In genomic region chr20:32977281-32978008, GRCh38 we compare ENCODE assay signal across 27 cellular contexts. TPM values are rescaled to one million over a fixed set of nuclear protein-coding genes. Genes with fewer than 3 reads are reported as not detected.
DNase-seq lines count a peak whose midpoint lies in the region; ATAC-seq, FAIRE-seq and TF ChIP-seq lines count a peak whose summit lies in the region.
"Had no signal": no experiment of that assay in that cellular context is flagged by ENCODE, and none has a peak within 500 bp of the region (broad histone marks: within the 10 kb centered on the region; RNA-seq: fewer than 3 reads in every experiment).

No MANE protein-coding gene starts in this region.

- ATAC-seq in GM21447 (IDR thresholded peaks at IDR 0.05; ENCODE audit: unreplicated experiment), result no peak
- ATAC-seq: activated naive CD4-positive, alpha-beta T cell treated with anti-CD3 and anti-CD28 coated beads, Interleukin-2, amount 50 U/mL, for 72 hours; K562 had no signal

- no peak overlapping the region for H3K4me3 Mint-ChIP-seq in activated naive CD4-positive, alpha-beta T cell treated with anti-CD3 and anti-CD28 coated beads for 36 hours
- no peak overlapping the region for H3K4me3 Mint-ChIP-seq in activated naive CD4-positive, alpha-beta T cell treated with anti-CD3 and anti-CD28 coated beads, Interleukin-2, amount 10 ng/mL, durations not matched to agents 7 days and 5 days
- H3K4me3 Mint-ChIP-seq in endothelial cell (ENCODE audit: unreplicated experiment), result no peak overlapping the region
- H3K4me3 Mint-ChIP-seq: activated CD4-positive, alpha-beta T cell treated with anti-CD3 and anti-CD28 coated beads, Interleukin-2, amount 10 ng/mL, durations not matched to agents 24 days and 14 days; central memory CD8-positive, alpha-beta T cell had no signal

- WGBS in thymus, result 97% methylated on average over 13 of the region's 13 CpGs

- TF ChIP-seq CTCF in kidney (IDR thresholded peaks at IDR 0.05; ENCODE audit: borderline replicate concordance, extremely low read depth, insufficient read depth) (no peak), endothelial cell (IDR thresholded peaks at IDR 0.05; ENCODE audit: unreplicated experiment) (no peak)

- H3K4me1 ChIP-seq in NT2/D1 (ENCODE audit: insufficient read depth, insufficient read length) (peaks cover 14% of the 10 kb centered on the region), kidney (ENCODE audit: control insufficient read depth in 1 of 2, insufficient read depth in 1 of 2, low read depth in 1 of 2, low read length in 2 of 2) (no peaks in the 10 kb centered on the region), thymus (ENCODE audit: control insufficient read depth, insufficient read depth, low read length) (peaks cover 20% of the 10 kb centered on the region)
- H3K4me1 ChIP-seq: ascending aorta, transverse colon had no signal

- CTCF ChIA-PET in activated naive CD4-positive, alpha-beta T cell treated with anti-CD3 and anti-CD28 coated beads for 36 hours (lab: Charles Lee), result interaction anchor here (0.6 to 2.3 kb wide), 3 partner anchors 15 to 32 kb away, joined by 3 to 8 read pairs (median 6); no protein-coding TSS in a partner anchor
- CTCF ChIA-PET in activated naive CD4-positive, alpha-beta T cell treated with anti-CD3 and anti-CD28 coated beads, Interleukin-2, amount 10 ng/mL, durations not matched to agents 7 days and 5 days (lab: Charles Lee), result interaction anchor here (1.3 kb wide), 1 partner anchor 8 kb away, joined by 3 read pairs; no protein-coding TSS in a partner anchor

- DNase-seq in activated naive CD4-positive, alpha-beta T cell treated with anti-CD3 and anti-CD28 coated beads for 36 hours, result peak; percentile 2
- no peak for DNase-seq in activated naive CD4-positive, alpha-beta T cell treated with anti-CD3 and anti-CD28 coated beads, Interleukin-2, amount 10 ng/mL, durations not matched to agents 7 days and 5 days
- no peak for DNase-seq in NT2/D1 (ENCODE audit: low read depth, low spot score)
- peak; percentile 45 for DNase-seq in kidney
- DNase-seq in T1000 (lab: John Stamatoyannopoulos, UW), result no peak
- DNase-seq in endothelial cell (ENCODE audit: low spot score), result no peak
- DNase-seq: activated CD4-positive, alpha-beta T cell treated with anti-CD3 and anti-CD28 coated beads, Interleukin-2, amount 10 ng/mL, durations not matched to agents 24 days and 14 days; erythroblast; foreskin fibroblast; NCI-H1436 treated with DMSO at 0.1 percent for 48 hours; NCI-H510A; stimulated activated CD4-positive, alpha-beta T cell treated with anti-CD3 and anti-CD28 coated beads, Interleukin-2, amount 100 ng/mL, for 48 hours; stimulated activated naive CD4-positive, alpha-beta T cell treated with Interleukin-2 at 50 U/mL for 16 hours; transverse colon had no signal

- H3K36me3 Mint-ChIP-seq in activated naive CD4-positive, alpha-beta T cell treated with anti-CD3 and anti-CD28 coated beads for 36 hours (ENCODE audit: low read depth), result peaks cover 14% of the 10 kb centered on the region
- H3K36me3 Mint-ChIP-seq in activated naive CD4-positive, alpha-beta T cell treated with anti-CD3 and anti-CD28 coated beads, Interleukin-2, amount 10 ng/mL, durations not matched to agents 7 days and 5 days, result peaks cover 23% of the 10 kb centered on the region
- peaks cover 6% of the 10 kb centered on the region for H3K36me3 Mint-ChIP-seq in endothelial cell (ENCODE audit: low read depth, unreplicated experiment)

- peaks cover 9% of the 10 kb centered on the region for H3K9me3 Mint-ChIP-seq in activated naive CD4-positive, alpha-beta T cell treated with anti-CD3 and anti-CD28 coated beads for 36 hours
- H3K9me3 Mint-ChIP-seq in activated naive CD4-positive, alpha-beta T cell treated with anti-CD3 and anti-CD28 coated beads, Interleukin-2, amount 10 ng/mL, durations not matched to agents 7 days and 5 days, result peaks cover 32% of the 10 kb centered on the region
- no peaks in the 10 kb centered on the region for H3K9me3 Mint-ChIP-seq in endothelial cell (ENCODE audit: unreplicated experiment)

- H3K36me3 ChIP-seq in NT2/D1 (ENCODE audit: insufficient read depth, insufficient read length, low read length) (no peaks in the 10 kb centered on the region), kidney (ENCODE audit: control insufficient read depth in 1 of 2, insufficient read depth in 2 of 2, low read length in 2 of 2) (no peaks in the 10 kb centered on the region), thymus (ENCODE audit: control insufficient read depth, insufficient read depth) (no peaks in the 10 kb centered on the region)
- H3K36me3 ChIP-seq: ascending aorta, transverse colon had no signal

- H3K27ac ChIP-seq in kidney (ENCODE audit: low read depth in 2 of 2, low read length in 2 of 2) (no peak overlapping the region), thymus (ENCODE audit: low read depth) (peak overlapping the region; percentile 1)
- H3K27ac ChIP-seq: ascending aorta, hepatocyte, transverse colon had no signal

- no peak overlapping the region for H3K4me3 ChIP-seq in NT2/D1 (ENCODE audit: insufficient read length, low read depth)
- H3K4me3 ChIP-seq in kidney (ENCODE audit: low read length in 2 of 2), result no peak overlapping the region
- H3K4me3 ChIP-seq in thymus (ENCODE audit: low read length), result no peak overlapping the region
- H3K4me3 ChIP-seq: ascending aorta, hepatocyte, K562, smooth muscle cell, transverse colon had no signal

- H3K27me3 Mint-ChIP-seq in activated naive CD4-positive, alpha-beta T cell treated with anti-CD3 and anti-CD28 coated beads for 36 hours (ENCODE audit: low read depth), result no peaks in the 10 kb centered on the region
- no peaks in the 10 kb centered on the region for H3K27me3 Mint-ChIP-seq in activated naive CD4-positive, alpha-beta T cell treated with anti-CD3 and anti-CD28 coated beads, Interleukin-2, amount 10 ng/mL, durations not matched to agents 7 days and 5 days
- peaks cover 2% of the 10 kb centered on the region for H3K27me3 Mint-ChIP-seq in endothelial cell (ENCODE audit: unreplicated experiment)
- H3K27me3 Mint-ChIP-seq: activated CD4-positive, alpha-beta T cell treated with anti-CD3 and anti-CD28 coated beads, Interleukin-2, amount 10 ng/mL, durations not matched to agents 24 days and 14 days; central memory CD8-positive, alpha-beta T cell had no signal

- H3K9ac ChIP-seq in NT2/D1 (ENCODE audit: insufficient read length, low read depth) (peak overlapping the region; percentile 32), kidney (ENCODE audit: low read length in 2 of 2) (no peak overlapping the region)

- no peaks in the 10 kb centered on the region for H3K27me3 ChIP-seq in NT2/D1 (ENCODE audit: insufficient read depth, insufficient read length)
- no peaks in the 10 kb centered on the region for H3K27me3 ChIP-seq in thymus (ENCODE audit: control insufficient read depth, insufficient read depth)
- H3K27me3 ChIP-seq: ascending aorta, hepatocyte, transverse colon had no signal

- H3K4me1 Mint-ChIP-seq in activated naive CD4-positive, alpha-beta T cell treated with anti-CD3 and anti-CD28 coated beads for 36 hours (ENCODE audit: low read depth), result peaks cover 46% of the 10 kb centered on the region
- peaks cover 13% of the 10 kb centered on the region for H3K4me1 Mint-ChIP-seq in activated naive CD4-positive, alpha-beta T cell treated with anti-CD3 and anti-CD28 coated beads, Interleukin-2, amount 10 ng/mL, durations not matched to agents 7 days and 5 days
- H3K4me1 Mint-ChIP-seq in endothelial cell (ENCODE audit: unreplicated experiment), result peaks cover 8% of the 10 kb centered on the region

- FAIRE-seq in kidney (lab: Jason Lieb, UNC), result no peak
- FAIRE-seq: H54, K562 had no signal

- H3K9me3 ChIP-seq in NT2/D1 (ENCODE audit: insufficient read depth, low read length), result no peaks in the 10 kb centered on the region
- H3K9me3 ChIP-seq in kidney (ENCODE audit: control insufficient read depth in 1 of 2, low read length in 2 of 2), result no peaks in the 10 kb centered on the region
- H3K9me3 ChIP-seq in thymus (ENCODE audit: control insufficient read depth), result peaks cover 1% of the 10 kb centered on the region
- H3K9me3 ChIP-seq: ascending aorta, transverse colon had no signal

- no peak overlapping the region for H3K27ac Mint-ChIP-seq in activated naive CD4-positive, alpha-beta T cell treated with anti-CD3 and anti-CD28 coated beads for 36 hours
- H3K27ac Mint-ChIP-seq in activated naive CD4-positive, alpha-beta T cell treated with anti-CD3 and anti-CD28 coated beads, Interleukin-2, amount 10 ng/mL, durations not matched to agents 7 days and 5 days, result no peak overlapping the region
- no peak overlapping the region for H3K27ac Mint-ChIP-seq in endothelial cell (ENCODE audit: unreplicated experiment)
- H3K27ac Mint-ChIP-seq: activated CD4-positive, alpha-beta T cell treated with anti-CD3 and anti-CD28 coated beads, Interleukin-2, amount 10 ng/mL, durations not matched to agents 24 days and 14 days had no signal

- intact Hi-C loops in activated naive CD4-positive, alpha-beta T cell treated with anti-CD3 and anti-CD28 coated beads for 36 hours (cut with micrococcal nuclease), result loop anchor here (10.0 kb wide), 1 partner anchor 687 kb away; the partner anchor contains the start of genes ACTL10 and C20orf144
- intact Hi-C loops in kidney (cut with DNase I), result no loop called here

RNA-seq across cellular contexts. Expression of gene SUN5, which starts 26.8 kb away (rescaled TPM):
- total RNA-seq in activated naive CD4-positive, alpha-beta T cell treated with anti-CD3 and anti-CD28 coated beads for 36 hours, result not detected
- not detected for total RNA-seq in kidney
- not detected for polyA plus RNA-seq in kidney (ENCODE audit: insufficient read depth, low read depth, low replicate concordance)
- polyA plus RNA-seq in thymus, result not detected
- total RNA-seq in endothelial cell (ENCODE audit: unreplicated experiment), result not detected
- total RNA-seq: activated CD4-positive, alpha-beta T cell treated with anti-CD3 and anti-CD28 coated beads, Interleukin-2, amount 10 ng/mL, durations not matched to agents 24 days and 14 days; activated naive CD4-positive, alpha-beta T cell treated with anti-CD3 and anti-CD28 coated beads, Interleukin-2, amount 50 U/mL, for 72 hours; ascending aorta; hepatocyte; K562; lower leg skin; renal cortical epithelial cell; smooth muscle cell; T-helper 1 cell treated with Interleukin-12 subunit alpha and Interleukin-12 subunit beta and Interleukin-4 antibody, amounts not matched to agents 30 ng/mL and 1 ng/mL, for 36 hours; transverse colon had no signal
- polyA plus RNA-seq: BJ, hepatocyte, K562, smooth muscle cell had no signal

RNA-seq across cellular contexts. Expression of gene BPIFB2, which starts 30.1 kb away (rescaled TPM):
- total RNA-seq in activated naive CD4-positive, alpha-beta T cell treated with anti-CD3 and anti-CD28 coated beads for 36 hours, result not detected
- total RNA-seq in kidney, result not detected
- polyA plus RNA-seq in kidney (ENCODE audit: insufficient read depth, low read depth, low replicate concordance), result not detected
- polyA plus RNA-seq in thymus, result 0.73 TPM
- total RNA-seq in endothelial cell (ENCODE audit: unreplicated experiment), result not detected
- total RNA-seq: activated CD4-positive, alpha-beta T cell treated with anti-CD3 and anti-CD28 coated beads, Interleukin-2, amount 10 ng/mL, durations not matched to agents 24 days and 14 days; activated naive CD4-positive, alpha-beta T cell treated with anti-CD3 and anti-CD28 coated beads, Interleukin-2, amount 50 U/mL, for 72 hours; ascending aorta; K562; lower leg skin; renal cortical epithelial cell; smooth muscle cell; T-helper 1 cell treated with Interleukin-12 subunit alpha and Interleukin-12 subunit beta and Interleukin-4 antibody, amounts not matched to agents 30 ng/mL and 1 ng/mL, for 36 hours; transverse colon had no signal
- polyA plus RNA-seq: BJ, K562, smooth muscle cell had no signal

RNA-seq across cellular contexts. Expression of gene BPIFB6, which starts 54.0 kb away (rescaled TPM):
- total RNA-seq in activated naive CD4-positive, alpha-beta T cell treated with anti-CD3 and anti-CD28 coated beads for 36 hours, result not detected
- total RNA-seq in kidney (not detected), endothelial cell (ENCODE audit: unreplicated experiment) (not detected)
- polyA plus RNA-seq in kidney (ENCODE audit: insufficient read depth, low read depth, low replicate concordance) (not detected), thymus (0.05 TPM)
- total RNA-seq: activated CD4-positive, alpha-beta T cell treated with anti-CD3 and anti-CD28 coated beads, Interleukin-2, amount 10 ng/mL, durations not matched to agents 24 days and 14 days; activated naive CD4-positive, alpha-beta T cell treated with anti-CD3 and anti-CD28 coated beads, Interleukin-2, amount 50 U/mL, for 72 hours; ascending aorta; hepatocyte; K562; lower leg skin; renal cortical epithelial cell; smooth muscle cell; T-helper 1 cell treated with Interleukin-12 subunit alpha and Interleukin-12 subunit beta and Interleukin-4 antibody, amounts not matched to agents 30 ng/mL and 1 ng/mL, for 36 hours; transverse colon had no signal
- polyA plus RNA-seq: BJ, hepatocyte, K562, smooth muscle cell had no signal

Comparison
In these comparisons a context has a peak if more than half of its experiments do, and no peak if none do; other contexts are left out.
1. DNase-seq: peak in activated naive CD4-positive, alpha-beta T cell treated with anti-CD3 and anti-CD28 coated beads for 36 hours (single experiment) and kidney (single experiment); none in activated naive CD4-positive, alpha-beta T cell treated with anti-CD3 and anti-CD28 coated beads, Interleukin-2, amount 10 ng/mL, durations not matched to agents 7 days and 5 days (single experiment), NT2/D1 (single experiment), T1000 (single experiment) and endothelial cell (single experiment).